In the genomic region with DNA sequence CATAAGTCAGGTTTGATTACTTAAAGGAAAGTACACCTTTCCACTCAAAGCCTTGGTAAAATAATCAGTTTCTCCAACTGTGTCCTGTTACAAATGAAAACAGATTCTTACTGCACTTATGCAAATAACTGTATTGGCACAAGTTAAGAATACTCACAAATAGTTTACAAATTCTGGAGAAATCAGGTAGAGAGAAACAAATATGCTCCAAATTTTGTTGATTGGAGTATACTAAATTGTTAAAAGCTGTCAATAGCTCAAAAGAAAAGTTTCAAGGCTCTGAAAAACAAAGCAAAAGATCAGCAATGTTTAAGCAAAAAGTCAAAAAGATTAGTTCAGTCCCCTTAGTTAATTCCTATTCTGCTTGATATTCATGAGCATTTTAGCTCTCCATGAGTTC, we compare ENCODE assay signal across 9 cellular contexts. TPM values are rescaled to one million over a fixed set of nuclear protein-coding genes. Genes with fewer than 3 reads are reported as not detected.
DNase-seq lines count a peak whose midpoint lies in the region; ATAC-seq, FAIRE-seq and TF ChIP-seq lines count a peak whose summit lies in the region.
"Not testable (repeated sequence)": the region's sequence is repeated elsewhere in the genome, so short reads cannot be mapped to it uniquely, and the experiment has no call there.
"Had no signal": no experiment of that assay in that cellular context is flagged by ENCODE, and none has a peak within 500 bp of the region (broad histone marks: within the 10 kb centered on the region; RNA-seq: fewer than 3 reads in every experiment).

No MANE protein-coding gene starts in this region.

- H3K27ac ChIP-seq in HEK293 (ENCODE audit: extremely low read depth, low read depth, low read length); K562 (ENCODE audit: extremely low read depth, low read depth, low read length): not testable (repeated sequence)

- peak; percentile 12 for DNase-seq in MV-4-11 (lab: John Stamatoyannopoulos, UW)
- DNase-seq in OCI-M1 (lab: John Stamatoyannopoulos, UW), result peak; percentile 42
- DNase-seq in K562 (ENCODE audit: extremely low read depth in 1 of 4, low spot score in 3 of 4); endothelial cell (ENCODE audit: low spot score); neural crest cell (ENCODE audit: low read depth, low spot score): not testable (repeated sequence)

- not testable (repeated sequence) for H3K4me2 ChIP-seq in K562 (ENCODE audit: insufficient read depth, low read length)

- BruUV-seq in K562 (replicated peaks; lab: Mats Ljungman, UMichigan), result not testable (repeated sequence)

- H3K9me1 ChIP-seq in K562 (ENCODE audit: control insufficient read depth, insufficient read depth, low read length), result not testable (repeated sequence)

- not testable (repeated sequence) for H3K36me3 ChIP-seq in HEK293 (ENCODE audit: control insufficient read depth in 2 of 2, insufficient read depth in 1 of 2, low read length in 2 of 2); K562 (ENCODE audit: control insufficient read depth, insufficient read depth, low read length)

- in situ Hi-C loops in K562 (cut with MboI), result not testable (repeated sequence)

- not testable (repeated sequence) for H3K4me1 Mint-ChIP-seq in endothelial cell (ENCODE audit: unreplicated experiment)
- peaks cover 17% of the 10 kb centered on the region for H3K4me1 Mint-ChIP-seq in neural crest cell

- H3K27me3 Mint-ChIP-seq in endothelial cell (ENCODE audit: unreplicated experiment); neural crest cell (ENCODE audit: low read depth): not testable (repeated sequence)

- H3K4me3 ChIP-seq in HEK293 (ENCODE audit: low read depth, low read length); K562: not testable (repeated sequence)

- POLR2A ChIA-PET in HEK293 (lab: Yijun Ruan, JAX), result not testable (repeated sequence)
- POLR2A ChIA-PET in K562 (lab: Yijun Ruan, JAX), result interaction anchor here (0.9 kb wide), 1 partner anchor 25 kb away, joined by 3 read pairs; the partner anchor contains the start of gene KIAA0319

- intact Hi-C loops in K562 (cut with micrococcal nuclease), result not testable (repeated sequence)

- not testable (repeated sequence) for ATAC-seq in K562

- TF ChIP-seq POLR2A in K562 (conservative IDR thresholded peaks at IDR 0.05), result not testable (repeated sequence)

- H3K9ac ChIP-seq in K562 (ENCODE audit: insufficient read depth in 1 of 2, low read depth in 2 of 2, low read length in 2 of 2), result not testable (repeated sequence)

- H3K36me3 Mint-ChIP-seq in endothelial cell (ENCODE audit: low read depth, unreplicated experiment) (peaks cover 43% of the 10 kb centered on the region), neural crest cell (ENCODE audit: low read depth) (peaks cover 45% of the 10 kb centered on the region)

- H3K27me3 ChIP-seq in K562 (ENCODE audit: control insufficient read depth in 2 of 2, insufficient read depth in 2 of 2, low read length in 2 of 2), result not testable (repeated sequence)

- FAIRE-seq in K562 (lab: Jason Lieb, UNC), result not testable (repeated sequence)

- not testable (repeated sequence) for TF ChIP-seq RAD21 in K562 (CRISPR knock-in tag; conservative IDR thresholded peaks at IDR 0.05 in 1 of 2, IDR thresholded peaks at IDR 0.05 in 1 of 2)

- H3K4me3 Mint-ChIP-seq in endothelial cell (ENCODE audit: unreplicated experiment), result peak overlapping the region; percentile 73
- peak overlapping the region; percentile 31 for H3K4me3 Mint-ChIP-seq in neural crest cell

- TF ChIP-seq EP300 in K562 (IDR thresholded peaks at IDR 0.05; ENCODE audit: low read length), result not testable (repeated sequence)

- not testable (repeated sequence) for H3K9me3 ChIP-seq in HEK293 (ENCODE audit: control insufficient read depth, insufficient read depth, low read depth, low read length); K562 (replicated peaks; ENCODE audit: control insufficient read depth, insufficient read depth, low read depth, low read length)

- H4K20me1 ChIP-seq in K562 (replicated peaks; ENCODE audit: control insufficient read depth, insufficient read depth, low read length), result not testable (repeated sequence)

- H3K9me3 Mint-ChIP-seq in endothelial cell (ENCODE audit: unreplicated experiment) (peaks cover 21% of the 10 kb centered on the region), neural crest cell (peaks cover 14% of the 10 kb centered on the region)

- not testable (repeated sequence) for TF ChIP-seq CTCF in HEK293 (tag by site-specific recombination; IDR thresholded peaks at IDR 0.05); K562 (IDR thresholded peaks at IDR 0.05 in 2 of 3, conservative IDR thresholded peaks at IDR 0.05 in 1 of 3; ENCODE audit: insufficient read depth in 2 of 3, low read depth in 1 of 3, low read length in 3 of 3); endothelial cell (IDR thresholded peaks at IDR 0.05; ENCODE audit: unreplicated experiment); neural crest cell (conservative IDR thresholded peaks at IDR 0.05)

- H3K79me2 ChIP-seq in K562 (ENCODE audit: control insufficient read depth, insufficient read depth, low read length), result peaks cover 37% of the 10 kb centered on the region

- not testable (repeated sequence) for H3K27ac Mint-ChIP-seq in endothelial cell (ENCODE audit: unreplicated experiment); neural crest cell (ENCODE audit: unreplicated experiment)

- CTCF ChIA-PET in HEK293 (lab: Yijun Ruan, JAX), result interaction anchor here (1.0 to 2.4 kb wide), 2 partner anchors 87 to 241 kb away, joined by 3 to 11 read pairs; no protein-coding TSS in a partner anchor
- CTCF ChIA-PET in K562 (lab: Yijun Ruan, JAX; ENCODE audit: low intra/inter-chr PET ratio), result not testable (repeated sequence)

- not testable (repeated sequence) for H3K4me1 ChIP-seq in HEK293 (ENCODE audit: control insufficient read depth, insufficient read depth, low read length); K562 (replicated peaks in 1 of 2; ENCODE audit: control insufficient read depth in 2 of 2, insufficient read depth in 2 of 2, low read length in 2 of 2)

- not testable (repeated sequence) for H2AFZ ChIP-seq in K562 (ENCODE audit: low read depth, low read length)

RNA-seq across cellular contexts. Expression of gene ACOT13, which starts 3.6 kb away (rescaled TPM):
- 4.4 and 16.0 TPM in 2 replicates for total RNA-seq in K562 (2011; cell fraction: chromatin; rRNA removed; ENCODE audit: low replicate concordance)
- 4.3 TPM in 2 replicates for total RNA-seq in K562 (2011; cell fraction: nucleolus; rRNA removed)
- total RNA-seq in K562 (2011; cell fraction: nucleoplasm; rRNA removed), result 6.1 and 11.8 TPM in 2 replicates
- total RNA-seq in K562 (2014; rRNA removed) (14.1 and 20.9 TPM in 2 replicates), K562 (2014; rRNA removed; fragmentation: Illumina TruSeq; extraction: Trizol) (65.7 and 75.7 TPM in 2 replicates), K562 (2015; rRNA removed; fragmentation: Illumina TruSeq; extraction: Trizol) (46.3 and 49.2 TPM in 2 replicates), K562 (2021) (57.9 and 58.1 TPM in 2 replicates), endothelial cell (ENCODE audit: unreplicated experiment) (22.1 TPM), neural crest cell (27.4 and 30.3 TPM in 2 replicates)
- polyA plus RNA-seq in K562 (2011; rRNA removed) (99.7 and 129 TPM in 2 replicates), K562 (2014; fragmentation: Illumina TruSeq; extraction: Trizol) (72.2 and 82.8 TPM in 2 replicates), K562 (2014; fragmentation: Nextera tagmentation; extraction: Ambion mirVana) (100 to 1,000 TPM; 106 to 127 TPM), K562 (2014; rRNA removed) (37.6 and 40.4 TPM in 2 replicates)
- 24.7 and 40.8 TPM in 2 replicates for polyA plus RNA-seq in K562 (2011; cell fraction: cytosol; rRNA removed)
- 11.4 and 19.8 TPM in 2 replicates for polyA plus RNA-seq in K562 (2011; cell fraction: nucleus; rRNA removed)
- 54.7 and 56.0 TPM in 2 replicates for polyA plus RNA-seq in K562 (2012)
- polyA minus RNA-seq in K562 (2011; rRNA and poly(A)+ RNA removed), result 48.9 and 54.5 TPM in 2 replicates
- polyA minus RNA-seq in K562 (2011; cell fraction: cytosol; rRNA and poly(A)+ RNA removed), result 13.7 and 18.1 TPM in 2 replicates
- 3.6 and 6.2 TPM in 2 replicates for polyA minus RNA-seq in K562 (2011; cell fraction: nucleus; rRNA and poly(A)+ RNA removed)

RNA-seq across cellular contexts. Expression of gene TDP2, which starts 3.8 kb away (rescaled TPM):
- 36.5 and 52.5 TPM in 2 replicates for total RNA-seq in K562 (2011; cell fraction: chromatin; rRNA removed; ENCODE audit: low replicate concordance)
- total RNA-seq in K562 (2011; cell fraction: nucleolus; rRNA removed), result 30.2 and 34.3 TPM in 2 replicates
- total RNA-seq in K562 (2011; cell fraction: nucleoplasm; rRNA removed), result 41.6 and 42.5 TPM in 2 replicates
- total RNA-seq in K562 (2014; rRNA removed) (29.0 and 46.5 TPM in 2 replicates), K562 (2014; rRNA removed; fragmentation: Illumina TruSeq; extraction: Trizol) (31.8 and 32.9 TPM in 2 replicates), K562 (2015; rRNA removed; fragmentation: Illumina TruSeq; extraction: Trizol) (27.3 and 28.6 TPM in 2 replicates), K562 (2021) (37.9 and 38.2 TPM in 2 replicates), endothelial cell (ENCODE audit: unreplicated experiment) (33.9 TPM), neural crest cell (44.6 and 44.9 TPM in 2 replicates)
- polyA plus RNA-seq in K562 (2011; rRNA removed) (41.3 and 60.1 TPM in 2 replicates), K562 (2014; fragmentation: Illumina TruSeq; extraction: Trizol) (53.6 and 56.8 TPM in 2 replicates), K562 (2014; fragmentation: Nextera tagmentation; extraction: Ambion mirVana) (10 to 100 TPM; 27.7 to 28.7 TPM), K562 (2014; rRNA removed) (53.0 and 56.5 TPM in 2 replicates)
- 10.1 and 18.1 TPM in 2 replicates for polyA plus RNA-seq in K562 (2011; cell fraction: cytosol; rRNA removed)
- polyA plus RNA-seq in K562 (2011; cell fraction: nucleus; rRNA removed), result 28.7 and 29.2 TPM in 2 replicates
- 43.5 and 47.6 TPM in 2 replicates for polyA plus RNA-seq in K562 (2012)
- 29.1 and 37.8 TPM in 2 replicates for polyA minus RNA-seq in K562 (2011; rRNA and poly(A)+ RNA removed)
- 12.4 and 13.6 TPM in 2 replicates for polyA minus RNA-seq in K562 (2011; cell fraction: cytosol; rRNA and poly(A)+ RNA removed)
- 31.9 and 71.3 TPM in 2 replicates for polyA minus RNA-seq in K562 (2011; cell fraction: nucleus; rRNA and poly(A)+ RNA removed)

RNA-seq across cellular contexts. Expression of gene KIAA0319, which starts 24.5 kb away (rescaled TPM):
- not detected in 2 replicates for total RNA-seq in K562 (2011; cell fraction: chromatin; rRNA removed; ENCODE audit: low replicate concordance)
- not detected in 2 replicates for total RNA-seq in K562 (2011; cell fraction: nucleolus; rRNA removed)
- not detected in 2 replicates for total RNA-seq in K562 (2011; cell fraction: nucleoplasm; rRNA removed)
- not detected in 2 replicates for total RNA-seq in K562 (2014; rRNA removed)
- not detected in 2 replicates for total RNA-seq in K562 (2014; rRNA removed; fragmentation: Illumina TruSeq; extraction: Trizol)
- total RNA-seq in K562 (2015; rRNA removed; fragmentation: Illumina TruSeq; extraction: Trizol), result not detected in 2 replicates
- total RNA-seq in K562 (2021), result not detected in 2 replicates
- not detected in 2 replicates for polyA plus RNA-seq in K562 (2011; rRNA removed)
- not detected in 2 replicates for polyA plus RNA-seq in K562 (2011; cell fraction: cytosol; rRNA removed)
- not detected in 2 replicates for polyA plus RNA-seq in K562 (2011; cell fraction: nucleus; rRNA removed)
- polyA plus RNA-seq in K562 (2012), result 0.01 TPM in 2 replicates
- polyA plus RNA-seq in K562 (2014; fragmentation: Illumina TruSeq; extraction: Trizol), result 0.01 TPM in 1 of 2 replicates, not detected in the other
- polyA plus RNA-seq in K562 (2014; fragmentation: Nextera tagmentation; extraction: Ambion mirVana), result not detected
- polyA plus RNA-seq in K562 (2014; rRNA removed), result 0.03 TPM in 1 of 2 replicates, not detected in the other
- not detected in 2 replicates for polyA minus RNA-seq in K562 (2011; rRNA and poly(A)+ RNA removed)
- polyA minus RNA-seq in K562 (2011; cell fraction: cytosol; rRNA and poly(A)+ RNA removed), result not detected in 2 replicates
- not detected in 2 replicates for polyA minus RNA-seq in K562 (2011; cell fraction: nucleus; rRNA and poly(A)+ RNA removed)
- total RNA-seq in endothelial cell (ENCODE audit: unreplicated experiment), result 0.18 TPM
- 0.39 and 0.42 TPM in 2 replicates for total RNA-seq in neural crest cell
- total RNA-seq: CD4-positive, CD25-positive, alpha-beta regulatory T cell had no signal
- polyA plus RNA-seq: CD14-positive monocyte; CD8-positive, alpha-beta memory T cell had no signal

RNA-seq across cellular contexts. Expression of gene C6orf62, which starts 48.5 kb away (rescaled TPM):
- total RNA-seq in K562 (2011; cell fraction: chromatin; rRNA removed; ENCODE audit: low replicate concordance), result 43.5 and 83.8 TPM in 2 replicates
- total RNA-seq in K562 (2011; cell fraction: nucleolus; rRNA removed), result 36.7 and 38.0 TPM in 2 replicates
- 66.0 and 93.1 TPM in 2 replicates for total RNA-seq in K562 (2011; cell fraction: nucleoplasm; rRNA removed)
- 48.5 and 52.9 TPM in 2 replicates for total RNA-seq in K562 (2014; rRNA removed)
- 110 and 124 TPM in 2 replicates for total RNA-seq in K562 (2014; rRNA removed; fragmentation: Illumina TruSeq; extraction: Trizol)
- 111 and 113 TPM in 2 replicates for total RNA-seq in K562 (2015; rRNA removed; fragmentation: Illumina TruSeq; extraction: Trizol)
- total RNA-seq in K562 (2021), result 113 and 117 TPM in 2 replicates
- polyA plus RNA-seq in K562 (2011; rRNA removed), result 76.7 and 105 TPM in 2 replicates
- 37.7 and 38.4 TPM in 2 replicates for polyA plus RNA-seq in K562 (2011; cell fraction: cytosol; rRNA removed)
- polyA plus RNA-seq in K562 (2011; cell fraction: nucleus; rRNA removed), result 55.2 and 65.3 TPM in 2 replicates
- 55.2 and 66.1 TPM in 2 replicates for polyA plus RNA-seq in K562 (2012)
- 86.2 and 111 TPM in 2 replicates for polyA plus RNA-seq in K562 (2014; fragmentation: Illumina TruSeq; extraction: Trizol)
- 100 to 1,000 TPM; 355 to 579 TPM for polyA plus RNA-seq in K562 (2014; fragmentation: Nextera tagmentation; extraction: Ambion mirVana)
- polyA plus RNA-seq in K562 (2014; rRNA removed), result 56.8 and 65.6 TPM in 2 replicates
- polyA minus RNA-seq in K562 (2011; rRNA and poly(A)+ RNA removed), result 117 and 150 TPM in 2 replicates
- polyA minus RNA-seq in K562 (2011; cell fraction: cytosol; rRNA and poly(A)+ RNA removed), result 41.9 and 92.5 TPM in 2 replicates
- polyA minus RNA-seq in K562 (2011; cell fraction: nucleus; rRNA and poly(A)+ RNA removed), result 37.2 and 54.4 TPM in 2 replicates
- 88.8 TPM for total RNA-seq in endothelial cell (ENCODE audit: unreplicated experiment)
- total RNA-seq in neural crest cell, result 85.0 and 85.3 TPM in 2 replicates
